In genomic region chr3:108222813-108223307, GRCh38 we compare ENCODE assay signal across 8 cellular contexts. TPM values are rescaled to one million over a fixed set of nuclear protein-coding genes. Genes with fewer than 3 reads are reported as not detected.
DNase-seq lines count a peak whose midpoint lies in the region; TF ChIP-seq lines count a peak whose summit lies in the region.

No MANE protein-coding gene starts in this region.

- no peaks in the 10 kb centered on the region for H3K9me3 ChIP-seq in esophagus muscularis mucosa
- no peaks in the 10 kb centered on the region for H3K9me3 ChIP-seq in osteoblast (ENCODE audit: low read depth, low read length)

- peak overlapping the region; percentile 92 for H2AFZ ChIP-seq in osteoblast (ENCODE audit: low read length)

- no peak for TF ChIP-seq CTCF in esophagus muscularis mucosa (IDR thresholded peaks at IDR 0.05)
- TF ChIP-seq CTCF in osteoblast (IDR thresholded peaks at IDR 0.05; ENCODE audit: extremely low read depth, low read depth, low read length), result no peak

- peak overlapping the region; percentile 77 to 86 (median 82) for H3K4me3 ChIP-seq in esophagus muscularis mucosa
- peak overlapping the region; percentile 85 for H3K4me3 ChIP-seq in osteoblast (ENCODE audit: insufficient read depth, low read length)

- H3K4me1 ChIP-seq in esophagus muscularis mucosa (peaks cover 12 to 49% (median 47%) of the 10 kb centered on the region in 4 donors), osteoblast (ENCODE audit: insufficient read depth, low read length) (peaks cover 37% of the 10 kb centered on the region)

- intact Hi-C loops in esophagus muscularis mucosa (cut with DNase I), result loop anchor here (2.0 to 10.0 kb wide), 3 partner anchors 132 to 791 kb away; partner anchors contain the start of gene CD47

- no peaks in the 10 kb centered on the region for H4K20me1 ChIP-seq in osteoblast (ENCODE audit: insufficient read depth, low read length)

- no peak for TF ChIP-seq POLR2A in esophagus muscularis mucosa (IDR thresholded peaks at IDR 0.05; ENCODE audit: low read depth)

- H3K27me3 ChIP-seq in esophagus muscularis mucosa (no peaks in the 10 kb centered on the region), osteoblast (ENCODE audit: insufficient read depth, low read length) (no peaks in the 10 kb centered on the region)

- H3K27ac ChIP-seq in esophagus muscularis mucosa (replicated peaks in 1 of 4), result peak overlapping the region; percentile 77 to 80 (median 78)
- peak overlapping the region; percentile 97 for H3K27ac ChIP-seq in osteoblast (ENCODE audit: low read depth, low read length)

- H3K4me2 ChIP-seq in osteoblast (ENCODE audit: insufficient read depth, low read length), result peak overlapping the region; percentile 86

- H3K36me3 ChIP-seq in esophagus muscularis mucosa (peaks cover 0 to 5% (median 0%) of the 10 kb centered on the region in 4 donors), osteoblast (ENCODE audit: insufficient read depth, low read length) (peaks cover 5% of the 10 kb centered on the region)

- TF ChIP-seq EP300 in esophagus muscularis mucosa (IDR thresholded peaks at IDR 0.05), result no peak

- 10% methylated on average over 4 of the region's 4 CpGs for WGBS in esophagus muscularis mucosa

- DNase-seq in NCI-H2171 treated with DMSO at 0.1 percent for 48 hours (lab: John Stamatoyannopoulos, UW), result peak; percentile 53
- no peak for DNase-seq in NCI-H2171 (lab: John Stamatoyannopoulos, UW)
- peak; percentile 17 for DNase-seq in RKO (ENCODE audit: low spot score)
- no peak for DNase-seq in esophagus muscularis mucosa (ENCODE audit: extremely low spot score)
- DNase-seq in osteoblast (ENCODE audit: insufficient read length, low spot score, missing footprints), result no peak
- DNase-seq in COR-L47 (lab: John Stamatoyannopoulos, UW), result no peak
- no peak for DNase-seq in NCI-H187 (lab: John Stamatoyannopoulos, UW)
- no peak for DNase-seq in epidermal melanocyte (ENCODE audit: insufficient read length, low spot score)

- H3K79me2 ChIP-seq in osteoblast (ENCODE audit: insufficient read depth, low read length), result peaks cover 29% of the 10 kb centered on the region

RNA-seq across cellular contexts. Expression of gene IFT57, which starts 0.6 kb away (rescaled TPM):
- 10 to 100 TPM; 52.3 to 82.4 (median 61.4) TPM for total RNA-seq in esophagus muscularis mucosa
- 74.9 and 88.7 TPM in 2 replicates for total RNA-seq in osteoblast

Comparison
In these comparisons a context has a peak if more than half of its experiments do, and no peak if none do; other contexts are left out.
1. DNase-seq: peak in NCI-H2171 treated with DMSO at 0.1 percent for 48 hours (single experiment) and RKO (single experiment); none in NCI-H2171 (single experiment), esophagus muscularis mucosa (single experiment), osteoblast (single experiment), COR-L47 (single experiment), NCI-H187 (0 of 2) and epidermal melanocyte (single experiment).